Comparison of ENCODE assay signal across 8 cellular contexts in genomic region chr17:2054740-2055493, GRCh38. TPM values are rescaled to one million over a fixed set of nuclear protein-coding genes. Genes with fewer than 3 reads are reported as not detected.
DNase-seq lines count a peak whose midpoint lies in the region; ATAC-seq and TF ChIP-seq lines count a peak whose summit lies in the region.

A gene with protein sequence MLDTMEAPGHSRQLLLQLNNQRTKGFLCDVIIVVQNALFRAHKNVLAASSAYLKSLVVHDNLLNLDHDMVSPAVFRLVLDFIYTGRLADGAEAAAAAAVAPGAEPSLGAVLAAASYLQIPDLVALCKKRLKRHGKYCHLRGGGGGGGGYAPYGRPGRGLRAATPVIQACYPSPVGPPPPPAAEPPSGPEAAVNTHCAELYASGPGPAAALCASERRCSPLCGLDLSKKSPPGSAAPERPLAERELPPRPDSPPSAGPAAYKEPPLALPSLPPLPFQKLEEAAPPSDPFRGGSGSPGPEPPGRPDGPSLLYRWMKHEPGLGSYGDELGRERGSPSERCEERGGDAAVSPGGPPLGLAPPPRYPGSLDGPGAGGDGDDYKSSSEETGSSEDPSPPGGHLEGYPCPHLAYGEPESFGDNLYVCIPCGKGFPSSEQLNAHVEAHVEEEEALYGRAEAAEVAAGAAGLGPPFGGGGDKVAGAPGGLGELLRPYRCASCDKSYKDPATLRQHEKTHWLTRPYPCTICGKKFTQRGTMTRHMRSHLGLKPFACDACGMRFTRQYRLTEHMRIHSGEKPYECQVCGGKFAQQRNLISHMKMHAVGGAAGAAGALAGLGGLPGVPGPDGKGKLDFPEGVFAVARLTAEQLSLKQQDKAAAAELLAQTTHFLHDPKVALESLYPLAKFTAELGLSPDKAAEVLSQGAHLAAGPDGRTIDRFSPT (plus strand): TSS chr17:2055103. CDS start chr17:2056691, 1,588 bp downstream.

- H3K27ac ChIP-seq in PC-9 (no peak within 1 kb of the TSS), esophagus (ENCODE audit: low read depth in 2 of 2, low read length in 1 of 2) (peak within 1 kb of the TSS; percentile 70 to 86), muscle layer of colon (ENCODE audit: low read depth, low read length) (peak within 1 kb of the TSS; percentile 72)

- H3K9ac ChIP-seq in muscle layer of colon (ENCODE audit: low read length): no peak within 1 kb of the TSS

- CTCF ChIA-PET in PC-9 (lab: Charles Lee): interaction anchor here (0.5 to 3.1 kb wide), 14 partner anchors 29 to 837 kb away, joined by 3 to 14 read pairs (median 4); no protein-coding TSS in a partner anchor

- H2AFZ ChIP-seq in PC-9: peak within 1 kb of the TSS; percentile 59

- TF ChIP-seq CTCF in GM13977 (IDR thresholded peaks at IDR 0.05; ENCODE audit: extremely low read depth, insufficient read depth, missing control alignments) (peak; percentile 87), PC-9 (conservative IDR thresholded peaks at IDR 0.05) (peak; percentile 81)

- peak; percentile 41 for ATAC-seq in HG03175 (IDR thresholded peaks at IDR 0.05; ENCODE audit: unreplicated experiment)

- H3K4me3 ChIP-seq in PC-9: peak within 1 kb of the TSS; percentile 66
- H3K4me3 ChIP-seq in esophagus (ENCODE audit: low read depth in 1 of 2, low read length in 2 of 2): peak within 1 kb of the TSS; percentile 50 to 53
- peak within 1 kb of the TSS; percentile 27 to 49 for H3K4me3 ChIP-seq in muscle layer of colon (ENCODE audit: low read depth in 1 of 2, low read length in 2 of 2)

- H3K36me3 ChIP-seq in PC-9 (ENCODE audit: low read depth) (no peaks in the 10 kb centered on the region), esophagus (ENCODE audit: control insufficient read depth in 2 of 2, insufficient read depth in 2 of 2, low read length in 1 of 2) (peaks cover 0 to 3% of the 10 kb centered on the region in 2 donors), muscle layer of colon (ENCODE audit: insufficient read depth, low read length) (no peaks in the 10 kb centered on the region)

- no TSS peak for BruUV-seq in PC-9 (replicated peaks; lab: Mats Ljungman, UMichigan)

- H4K20me1 ChIP-seq in PC-9 (ENCODE audit: insufficient read depth): no peaks in the 10 kb centered on the region

- DNase-seq in GM13977 (ENCODE audit: low spot score): peak; percentile 94
- peak in 1 of 2 experiments; percentile 84 for DNase-seq in PC-9
- DNase-seq in activated T-cell treated with anti-CD3 and anti-CD28 coated beads, Interleukin-2, amount 50 U/mL, for 48 hours: peak; percentile 87 to 92
- peak; percentile 67 for DNase-seq in stimulated activated naive CD4-positive, alpha-beta T cell treated with Interleukin-2 at 50 U/mL for 16 hours (lab: John Stamatoyannopoulos, UW)
- DNase-seq in OCI-M2 (lab: John Stamatoyannopoulos, UW; ENCODE audit: unreplicated experiment): no peak

- 0 to 1% methylated on average over 72 to 87 of the region's 87 CpGs for WGBS in esophagus, 2 donors

- peaks cover 7% of the 10 kb centered on the region; the same call in 1 of the 2 replicates for H3K4me1 ChIP-seq in PC-9 (replicated peaks; ENCODE audit: insufficient read depth)
- H3K4me1 ChIP-seq in esophagus (ENCODE audit: control insufficient read depth in 2 of 2, insufficient read depth in 2 of 2, low read length in 1 of 2): peaks cover 6 to 27% of the 10 kb centered on the region in 2 donors
- peaks cover 16% of the 10 kb centered on the region for H3K4me1 ChIP-seq in muscle layer of colon (ENCODE audit: insufficient read depth, low read length)

- peak within 1 kb of the TSS; percentile 93 for H3K4me2 ChIP-seq in PC-9

- intact Hi-C loops in PC-9 (cut with micrococcal nuclease; ENCODE audit: unreplicated experiment): loop anchor here (1.0 to 5.0 kb wide), 5 partner anchors 115 to 347 kb away; partner anchors contain the start of gene MNT

- H3K27me3 ChIP-seq in PC-9 (ENCODE audit: insufficient read depth, low read depth) (peaks cover 12% of the 10 kb centered on the region), esophagus (ENCODE audit: control insufficient read depth in 1 of 2, insufficient read depth in 2 of 2, low read length in 2 of 2) (peaks cover 0 to 2% of the 10 kb centered on the region in 2 donors), muscle layer of colon (ENCODE audit: control insufficient read depth in 1 of 2, insufficient read depth in 2 of 2, low read length in 2 of 2) (peaks cover 7 to 46% of the 10 kb centered on the region in 2 donors)

- in situ Hi-C loops in GM13977 (cut with MboI; ENCODE audit: low pct_unique_long_range_greater_than_20kb, low sequenced_read_pairs, unreplicated experiment): no loop called here

- peaks cover 17% of the 10 kb centered on the region for H3F3A ChIP-seq in PC-9 (ENCODE audit: insufficient read depth, low read depth)

- POLR2A ChIA-PET in PC-9 (lab: Charles Lee; ENCODE audit: unreplicated experiment): interaction anchor here (0.7 kb wide), 1 partner anchor 67 kb away, joined by 3 read pairs; no protein-coding TSS in a partner anchor

- H3K9me3 ChIP-seq in PC-9 (ENCODE audit: insufficient read depth, low read depth) (no peaks in the 10 kb centered on the region), esophagus (ENCODE audit: control insufficient read depth in 2 of 2, insufficient read depth in 1 of 2, low read depth in 1 of 2, low read length in 1 of 2) (no peaks in the 10 kb centered on the region), muscle layer of colon (ENCODE audit: low read length) (no peaks in the 10 kb centered on the region)

- H3K9me2 ChIP-seq in PC-9 (ENCODE audit: insufficient read depth): no peaks in the 10 kb centered on the region

- no peaks in the 10 kb centered on the region for H3K79me2 ChIP-seq in PC-9 (ENCODE audit: low read depth)

RNA-seq across cellular contexts. Expression of the gene that starts here (rescaled TPM):
- total RNA-seq in PC-9 (2021): 0.63 and 1.6 TPM in 2 replicates
- 1 to 10 TPM; 1.4 to 1.6 TPM for polyA plus RNA-seq in esophagus
